Comparison of ENCODE assay signal across 8 cellular contexts in the genomic region with DNA sequence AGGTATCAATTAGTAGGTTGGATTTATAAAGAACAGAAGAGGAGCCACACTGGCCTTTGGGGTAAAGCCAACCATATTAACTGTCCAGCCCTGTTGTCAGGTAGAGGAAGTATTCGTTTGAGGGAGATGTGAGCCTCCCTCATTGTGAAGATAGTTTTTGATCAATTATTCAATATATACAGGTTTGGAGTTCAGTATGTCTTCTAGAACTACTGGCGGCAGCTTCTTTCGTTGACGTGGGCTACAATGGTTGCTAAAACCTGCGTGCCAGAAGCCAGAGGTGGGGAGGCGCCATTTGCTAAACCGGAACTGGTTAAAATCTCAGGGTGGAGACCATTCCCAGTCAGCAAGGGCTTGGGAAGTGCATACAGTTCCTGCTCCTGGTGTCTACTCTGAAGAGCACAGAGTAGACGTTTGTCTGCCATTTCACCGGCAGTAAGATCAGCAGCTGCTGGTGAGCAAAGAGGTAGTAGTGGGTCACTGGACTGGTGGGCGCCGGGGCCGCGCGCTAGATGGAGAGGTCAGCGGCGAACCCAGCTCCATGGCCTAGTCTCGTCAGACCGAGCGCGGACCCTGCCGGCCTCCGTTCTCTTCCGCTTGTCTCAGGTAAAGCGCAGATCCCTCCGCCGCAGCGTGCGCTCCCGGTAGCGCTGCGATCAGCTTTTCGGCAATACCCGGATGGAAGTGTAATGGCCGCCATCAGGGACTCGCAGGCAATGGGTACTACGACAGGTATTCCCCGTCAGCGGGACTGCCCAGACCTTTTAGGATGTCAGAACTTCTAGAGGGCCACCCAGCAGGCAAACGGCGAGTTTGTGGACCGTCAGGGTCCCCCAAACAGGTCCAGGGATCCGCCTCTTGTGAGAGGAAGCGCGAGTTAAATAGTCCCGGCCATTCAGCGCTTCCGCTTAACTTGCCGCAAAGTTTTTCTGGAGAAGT. TPM values are rescaled to one million over a fixed set of nuclear protein-coding genes. Genes with fewer than 3 reads are reported as not detected.
DNase-seq lines count a peak whose midpoint lies in the region; ATAC-seq and TF ChIP-seq lines count a peak whose summit lies in the region.

A gene with protein sequence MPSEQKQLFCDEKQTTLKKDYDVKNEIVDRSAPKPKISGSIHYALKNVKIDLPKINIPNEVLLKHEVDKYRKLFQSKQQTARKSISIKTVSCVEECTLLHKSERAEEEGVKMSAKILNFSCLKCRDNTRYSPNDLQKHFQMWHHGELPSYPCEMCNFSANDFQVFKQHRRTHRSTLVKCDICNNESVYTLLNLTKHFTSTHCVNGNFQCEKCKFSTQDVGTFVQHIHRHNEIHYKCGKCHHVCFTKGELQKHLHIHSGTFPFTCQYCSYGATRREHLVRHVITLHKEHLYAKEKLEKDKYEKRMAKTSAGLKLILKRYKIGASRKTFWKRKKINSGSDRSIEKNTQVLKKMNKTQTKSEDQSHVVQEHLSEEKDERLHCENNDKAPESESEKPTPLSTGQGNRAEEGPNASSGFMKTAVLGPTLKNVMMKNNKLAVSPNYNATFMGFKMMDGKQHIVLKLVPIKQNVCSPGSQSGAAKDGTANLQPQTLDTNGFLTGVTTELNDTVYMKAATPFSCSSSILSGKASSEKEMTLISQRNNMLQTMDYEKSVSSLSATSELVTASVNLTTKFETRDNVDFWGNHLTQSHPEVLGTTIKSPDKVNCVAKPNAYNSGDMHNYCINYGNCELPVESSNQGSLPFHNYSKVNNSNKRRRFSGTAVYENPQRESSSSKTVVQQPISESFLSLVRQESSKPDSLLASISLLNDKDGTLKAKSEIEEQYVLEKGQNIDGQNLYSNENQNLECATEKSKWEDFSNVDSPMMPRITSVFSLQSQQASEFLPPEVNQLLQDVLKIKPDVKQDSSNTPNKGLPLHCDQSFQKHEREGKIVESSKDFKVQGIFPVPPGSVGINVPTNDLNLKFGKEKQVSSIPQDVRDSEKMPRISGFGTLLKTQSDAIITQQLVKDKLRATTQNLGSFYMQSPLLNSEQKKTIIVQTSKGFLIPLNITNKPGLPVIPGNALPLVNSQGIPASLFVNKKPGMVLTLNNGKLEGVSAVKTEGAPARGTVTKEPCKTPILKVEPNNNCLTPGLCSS (N-terminal part only) (plus strand): TSS at position 911 of the 939 bp plus-strand sequence. CDS start 26,026 bp downstream, outside the sequence.

- peak; percentile 79 to 89 (median 86) for DNase-seq in CD4-positive, alpha-beta T cell
- peak; percentile 84 for DNase-seq in NCI-H774 (lab: John Stamatoyannopoulos, UW)
- DNase-seq in activated CD8-positive, alpha-beta T cell treated with anti-CD3 and anti-CD28 coated beads for 36 hours = peak; percentile 92
- DNase-seq in ecto neural progenitor cell (ENCODE audit: low spot score) = peak; percentile 96
- DNase-seq in lower lobe of right lung = peak; percentile 97
- DNase-seq in stimulated activated CD4-positive, alpha-beta T cell treated with anti-CD3 and anti-CD28 coated beads, TNF-alpha, amount 100 ng/mL, for 1 hour (ENCODE audit: low read depth in 3 of 3, low spot score in 1 of 3) = peak; percentile 68 to 79 (median 77)

- H3K27me3 ChIP-seq in CD4-positive, alpha-beta T cell (ENCODE audit: control insufficient read depth, insufficient read depth, low read length) = peaks cover 36% of the 10 kb centered on the region
- H3K27me3 ChIP-seq in lower lobe of right lung (ENCODE audit: low read depth) = peaks cover 31% of the 10 kb centered on the region

- CTCF ChIA-PET in CD4-positive, alpha-beta T cell (lab: Charles Lee) = interaction anchor here (1.1 to 2.4 kb wide), 6 partner anchors 9 to 436 kb away, joined by 3 to 12 read pairs (median 3); a partner anchor contains a TSS
- CTCF ChIA-PET in activated CD8-positive, alpha-beta T cell treated with anti-CD3 and anti-CD28 coated beads for 36 hours (lab: Charles Lee) = interaction anchor here (0.7 to 2.0 kb wide), 7 partner anchors 8 to 436 kb away, joined by 3 to 11 read pairs (median 3); a partner anchor contains a TSS

- peak within 1 kb of the TSS; percentile 93 for H3K27ac ChIP-seq in CD4-positive, alpha-beta T cell (ENCODE audit: low read depth, low read length)
- peak within 1 kb of the TSS; percentile 100 for H3K27ac ChIP-seq in lower lobe of right lung

- H3K9me3 ChIP-seq in CD4-positive, alpha-beta T cell (ENCODE audit: control insufficient read depth, low read length) = no peaks in the 10 kb centered on the region
- H3K9me3 ChIP-seq in lower lobe of right lung = peaks cover 5% of the 10 kb centered on the region

- POLR2A ChIA-PET in CD4-positive, alpha-beta T cell (lab: Charles Lee) = interaction anchor here (0.6 to 2.4 kb wide), 28 partner anchors 9 to 702 kb away, joined by 3 to 250 read pairs (median 4); a partner anchor contains a TSS
- POLR2A ChIA-PET in activated CD8-positive, alpha-beta T cell treated with anti-CD3 and anti-CD28 coated beads for 36 hours (lab: Charles Lee) = interaction anchor here (0.7 to 2.4 kb wide), 26 partner anchors 8 to 222 kb away, joined by 3 to 66 read pairs (median 6); a partner anchor contains a TSS

- peak within 1 kb of the TSS; percentile 99 for H3K27ac Mint-ChIP-seq in CD4-positive, alpha-beta T cell
- peak within 1 kb of the TSS; percentile 98 for H3K27ac Mint-ChIP-seq in activated CD8-positive, alpha-beta T cell treated with anti-CD3 and anti-CD28 coated beads for 36 hours

- H3K27me3 Mint-ChIP-seq in CD4-positive, alpha-beta T cell = peaks cover 62% of the 10 kb centered on the region
- H3K27me3 Mint-ChIP-seq in activated CD8-positive, alpha-beta T cell treated with anti-CD3 and anti-CD28 coated beads for 36 hours = peaks cover 23% of the 10 kb centered on the region

- H3K4me3 ChIP-seq in lower lobe of right lung = peak within 1 kb of the TSS; percentile 87

- H3K9me3 Mint-ChIP-seq in CD4-positive, alpha-beta T cell = peaks cover 12% of the 10 kb centered on the region
- H3K9me3 Mint-ChIP-seq in activated CD8-positive, alpha-beta T cell treated with anti-CD3 and anti-CD28 coated beads for 36 hours = peaks cover 4% of the 10 kb centered on the region

- H3K4me1 Mint-ChIP-seq in CD4-positive, alpha-beta T cell (ENCODE audit: low read depth) = peaks cover 27% of the 10 kb centered on the region
- peaks cover 18% of the 10 kb centered on the region for H3K4me1 Mint-ChIP-seq in activated CD8-positive, alpha-beta T cell treated with anti-CD3 and anti-CD28 coated beads for 36 hours (ENCODE audit: low read depth)

- no peak for TF ChIP-seq CTCF in CD4-positive, alpha-beta T cell (IDR thresholded peaks at IDR 0.05)
- TF ChIP-seq CTCF in activated CD8-positive, alpha-beta T cell treated with anti-CD3 and anti-CD28 coated beads for 36 hours (IDR thresholded peaks at IDR 0.05) = no peak
- TF ChIP-seq CTCF in lower lobe of right lung (IDR thresholded peaks at IDR 0.05) = no peak

- H3K36me3 ChIP-seq in lower lobe of right lung = peaks cover 16% of the 10 kb centered on the region

- ATAC-seq in CD4-positive, alpha-beta T cell (ENCODE audit: poor library complexity) = peak; percentile 82
- ATAC-seq in GM19397 (IDR thresholded peaks at IDR 0.05; ENCODE audit: unreplicated experiment) = peak; percentile 86
- ATAC-seq in HG03565 (IDR thresholded peaks at IDR 0.05; ENCODE audit: unreplicated experiment) = peak; percentile 68
- peak; percentile 90 for ATAC-seq in activated CD8-positive, alpha-beta T cell treated with anti-CD3 and anti-CD28 coated beads for 36 hours
- peak; percentile 99 for ATAC-seq in lower lobe of right lung

- intact Hi-C loops in CD4-positive, alpha-beta T cell (cut with DNase I, micrococcal nuclease) = loop anchor here (1.0 to 10.0 kb wide), 9 partner anchors 39 to 567 kb away; a partner anchor contains a TSS
- intact Hi-C loops in activated CD8-positive, alpha-beta T cell treated with anti-CD3 and anti-CD28 coated beads for 36 hours (cut with micrococcal nuclease) = loop anchor here (1.0 to 10.0 kb wide), 2 partner anchors 39 to 85 kb away; a partner anchor contains a TSS
- intact Hi-C loops in lower lobe of right lung (cut with DNase I) = loop anchor here (5.0 kb wide), 1 partner anchor 37 kb away; no protein-coding TSS in a partner anchor

- H3K4me3 Mint-ChIP-seq in CD4-positive, alpha-beta T cell = peak within 1 kb of the TSS; percentile 93
- H3K4me3 Mint-ChIP-seq in activated CD8-positive, alpha-beta T cell treated with anti-CD3 and anti-CD28 coated beads for 36 hours = peak within 1 kb of the TSS; percentile 98

- peaks cover 16% of the 10 kb centered on the region for H3K4me1 ChIP-seq in lower lobe of right lung

- peaks cover 61% of the 10 kb centered on the region for H3K36me3 Mint-ChIP-seq in CD4-positive, alpha-beta T cell (ENCODE audit: low read depth)
- peaks cover 23% of the 10 kb centered on the region for H3K36me3 Mint-ChIP-seq in activated CD8-positive, alpha-beta T cell treated with anti-CD3 and anti-CD28 coated beads for 36 hours (ENCODE audit: low read depth)

RNA-seq across cellular contexts. Expression of the gene that starts here (rescaled TPM):
- 1 to 10 TPM; 7.4 to 7.9 TPM for total RNA-seq in CD4-positive, alpha-beta T cell
- total RNA-seq in activated CD8-positive, alpha-beta T cell treated with anti-CD3 and anti-CD28 coated beads for 36 hours = 10 to 100 TPM; 13.4 to 15.2 TPM
- 23.3 TPM for total RNA-seq in lower lobe of right lung

Comparison
In these comparisons a context has a peak if more than half of its experiments do, and no peak if none do; other contexts are left out.
1. Peak in every context shown above with its lines: DNase-seq, ATAC-seq, H3K4me3 ChIP-seq and H3K27ac ChIP-seq.